9 cellular contexts compared by ENCODE assay signal in the genomic region with DNA sequence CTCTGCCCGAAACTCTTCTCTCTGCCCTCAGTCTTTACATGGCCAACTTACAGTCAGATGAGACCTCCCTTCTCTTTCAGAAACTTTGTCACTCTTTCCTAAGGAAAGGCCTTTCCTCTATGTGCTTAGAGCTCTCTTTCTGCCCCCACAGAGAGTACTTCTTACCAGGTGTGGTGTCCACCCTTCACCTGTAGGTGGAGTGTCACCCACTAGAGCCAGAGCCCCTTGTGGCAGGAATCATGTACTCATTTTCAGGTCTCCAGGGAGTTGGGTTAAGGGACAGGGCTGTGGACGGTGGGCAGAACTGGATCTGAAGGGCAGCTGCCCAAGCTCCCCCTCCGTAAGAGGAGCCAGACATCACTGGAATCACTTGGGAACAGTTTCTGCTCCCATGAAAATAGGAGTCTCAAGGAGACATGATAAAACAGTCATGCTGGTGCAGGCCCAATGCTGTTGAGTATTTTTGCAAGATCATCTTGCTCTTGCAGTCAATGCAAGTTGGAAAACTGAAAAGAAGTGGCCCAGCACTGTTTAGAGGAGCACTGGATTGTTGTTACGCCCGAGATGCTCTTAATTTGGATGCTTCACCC.
DNase-seq lines count a peak whose midpoint lies in the region; ATAC-seq, FAIRE-seq and TF ChIP-seq lines count a peak whose summit lies in the region.
"Had no signal": no experiment of that assay in that cellular context is flagged by ENCODE, and none has a peak within 500 bp of the region (broad histone marks: within the 10 kb centered on the region; RNA-seq: fewer than 3 reads in every experiment).

No MANE protein-coding gene starts in this region.

- BruUV-seq in HepG2 (replicated peaks; lab: Mats Ljungman, UMichigan): no TSS peak

- no peaks in the 10 kb centered on the region for H4K20me1 ChIP-seq in HepG2 (ENCODE audit: insufficient read depth, low read length)
- H4K20me1 ChIP-seq: BLaER1 treated with 17β-estradiol and CSF1 and Interleukin-3, amounts not matched to agents 10 nM and 100 nM had no signal

- 0% methylated on average over 3 of the region's 5 CpGs for WGBS in HepG2 (ENCODE audit: low lambda C conversion rate)

- no peaks in the 10 kb centered on the region for H3K79me2 ChIP-seq in HepG2 (ENCODE audit: insufficient read depth, low read length)

- no peaks in the 10 kb centered on the region; a peak in 1 of 5 replicates for H3K27me3 ChIP-seq in HepG2 (ENCODE audit: control insufficient read depth in 1 of 2, insufficient read depth in 2 of 2, low read length in 2 of 2)
- H3K27me3 ChIP-seq: BLaER1 treated with 17β-estradiol and CSF1 and Interleukin-3, amounts not matched to agents 10 nM and 100 nM had no signal

- no peak for TF ChIP-seq EP300 in HepG2 (IDR thresholded peaks at IDR 0.05; ENCODE audit: low read depth in 2 of 2, low read length in 2 of 2)
- no peak for TF ChIP-seq EP300 in HepG2 (CRISPR knock-in tag; IDR thresholded peaks at IDR 0.05; ENCODE audit: borderline replicate concordance)

- DNase-seq in NCI-H2107 treated with DMSO at 0.1 percent for 48 hours (lab: John Stamatoyannopoulos, UW; ENCODE audit: unreplicated experiment) (peak; percentile 3), NCI-H2107 (lab: John Stamatoyannopoulos, UW) (no peak), HTR-8/SVneo (ENCODE audit: insufficient read length, low spot score) (peak; percentile 35), HepG2 (ENCODE audit: low spot score) (peak; percentile 70)
- DNase-seq in activated effector memory CD4-positive, alpha-beta T cell treated with anti-CD3 and anti-CD28 coated beads, Interleukin-2, amount 50 U/mL, for 16 hours: no peak
- no peak for DNase-seq in activated naive CD4-positive, alpha-beta T cell (lab: John Stamatoyannopoulos, UW)

- intact Hi-C loops in HepG2 (cut with micrococcal nuclease; ENCODE audit: unreplicated experiment): loop anchor here (2.0 to 5.0 kb wide), 3 partner anchors 48 to 374 kb away; no protein-coding TSS in a partner anchor

- no peak overlapping the region for H2AFZ ChIP-seq in HepG2 (ENCODE audit: low read length)

- TF ChIP-seq CTCF in VCaP (conservative IDR thresholded peaks at IDR 0.05) (peak; percentile 20; the same call in 1 of the 2 replicates), HepG2 (CRISPR knock-in tag; IDR thresholded peaks at IDR 0.05) (peak; percentile 72)

- no peak for TF ChIP-seq POLR2A in HepG2 (IDR thresholded peaks at IDR 0.05; ENCODE audit: insufficient read depth in 1 of 2, low read depth in 2 of 2, low read length in 2 of 2)

- H3K4me2 ChIP-seq in HepG2 (ENCODE audit: low read depth, low read length): no peak overlapping the region
- H3K4me2 ChIP-seq: BLaER1 treated with 17β-estradiol and CSF1 and Interleukin-3, amounts not matched to agents 10 nM and 100 nM had no signal

- POLR2A ChIA-PET in HepG2 (lab: Yijun Ruan, JAX): no interaction called here

- ATAC-seq in GM21737 (IDR thresholded peaks at IDR 0.05; ENCODE audit: unreplicated experiment): peak; percentile 88
- ATAC-seq in HepG2: peak; percentile 100

- CTCF ChIA-PET in HepG2 (lab: Yijun Ruan, JAX; ENCODE audit: low intra/inter-chr PET ratio, low total read pairs): interaction anchor here (1.8 kb wide), 1 partner anchor 49 kb away, joined by 10 read pairs; no protein-coding TSS in a partner anchor

- peak; percentile 48; the same call in 1 of the 2 replicates for TF ChIP-seq RAD21 in HepG2 (CRISPR knock-in tag; IDR thresholded peaks at IDR 0.05)

- in situ Hi-C loops in HepG2 (cut with HindIII; ENCODE audit: extremely low pct_ligation_motif_present, low pct_unique_long_range_greater_than_20kb): no loop called here

- no peak overlapping the region for H3K9ac ChIP-seq in HepG2 (ENCODE audit: insufficient read depth, low read depth, low read length)
- H3K9ac ChIP-seq: BLaER1 treated with 17β-estradiol and CSF1 and Interleukin-3, amounts not matched to agents 10 nM and 100 nM had no signal

- no peaks in the 10 kb centered on the region for H3K4me1 ChIP-seq in HepG2 (ENCODE audit: insufficient read depth, low read length)
- H3K4me1 ChIP-seq: BLaER1 treated with 17β-estradiol and CSF1 and Interleukin-3, amounts not matched to agents 10 nM and 100 nM had no signal

- H3K9me3 ChIP-seq in HepG2 (ENCODE audit: low read length): no peaks in the 10 kb centered on the region

- no peak overlapping the region for H3K27ac ChIP-seq in VCaP
- no peak overlapping the region for H3K27ac ChIP-seq in HepG2 (ENCODE audit: extremely low read length, insufficient read depth, low read length)
- H3K27ac ChIP-seq: BLaER1 treated with 17β-estradiol and CSF1 and Interleukin-3, amounts not matched to agents 10 nM and 100 nM had no signal

- no peak overlapping the region for H3K4me3 ChIP-seq in HepG2 (replicated peaks in 1 of 3; ENCODE audit: insufficient read depth in 1 of 3, low read depth in 2 of 3, low read length in 3 of 3)
- H3K4me3 ChIP-seq: BLaER1 treated with 17β-estradiol and CSF1 and Interleukin-3, amounts not matched to agents 10 nM and 100 nM had no signal

- peak; percentile 49 for FAIRE-seq in HTR-8/SVneo (lab: Jason Lieb, UNC)
- FAIRE-seq in HepG2 (lab: Jason Lieb, UNC): peak; percentile 65

- H3K36me3 ChIP-seq in HepG2 (replicated peaks in 1 of 2; ENCODE audit: control insufficient read depth in 1 of 2, insufficient read depth in 2 of 2, low read length in 2 of 2): no peaks in the 10 kb centered on the region
- H3K36me3 ChIP-seq: BLaER1 treated with 17β-estradiol and CSF1 and Interleukin-3, amounts not matched to agents 10 nM and 100 nM had no signal

TF ChIP-seq in HepG2, 621 proteins besides CTCF, POLR2A, EP300 and RAD21 (continues in another document):
- TF ChIP-seq ZNF792 (CRISPR knock-in tag; IDR thresholded peaks at IDR 0.05) (no peak), NFATC3 (CRISPR knock-in tag; IDR thresholded peaks at IDR 0.05) (no peak), NR1H2 (CRISPR knock-in tag; IDR thresholded peaks at IDR 0.05; ENCODE audit: borderline replicate concordance, low read depth) (no peak), ZNF337 (CRISPR knock-in tag; IDR thresholded peaks at IDR 0.05; ENCODE audit: borderline replicate concordance, low read depth) (no peak), MAZ (IDR thresholded peaks at IDR 0.05; ENCODE audit: borderline replicate concordance, low read depth, low read length) (no peak; the same call in 1 of the 2 replicates), MAZ (CRISPR knock-in tag; IDR thresholded peaks at IDR 0.05; ENCODE audit: low read depth) (no peak), ZNF652 (CRISPR knock-in tag; IDR thresholded peaks at IDR 0.05; ENCODE audit: borderline replicate concordance, low read depth) (no peak), ZNF18 (CRISPR knock-in tag; IDR thresholded peaks at IDR 0.05; ENCODE audit: insufficient replicate concordance) (no peak), ZBTB4 (CRISPR knock-in tag; IDR thresholded peaks at IDR 0.05; ENCODE audit: borderline replicate concordance) (no peak), CBX5 (CRISPR knock-in tag; IDR thresholded peaks at IDR 0.05; ENCODE audit: borderline replicate concordance) (0 out of 2 replicates have a peak, but pooled peaks have one; percentile 55), ZNF20 (CRISPR knock-in tag; IDR thresholded peaks at IDR 0.05) (peak; percentile 86; the same call in 1 of the 2 replicates), POGZ (CRISPR knock-in tag; IDR thresholded peaks at IDR 0.05) (peak; percentile 28; the same call in 1 of the 2 replicates), STAG1 (CRISPR knock-in tag; IDR thresholded peaks at IDR 0.05) (peak; percentile 54), JARID2 (CRISPR knock-in tag; IDR thresholded peaks at IDR 0.05; ENCODE audit: insufficient replicate concordance) (no peak), KDM6A (CRISPR knock-in tag; IDR thresholded peaks at IDR 0.05; ENCODE audit: low read depth) (no peak), ZNF264 (CRISPR knock-in tag; IDR thresholded peaks at IDR 0.05) (no peak)

Comparison
In these comparisons a context has a peak if more than half of its experiments do, and no peak if none do; other contexts are left out.
1. DNase-seq: peak in NCI-H2107 treated with DMSO at 0.1 percent for 48 hours (single experiment), HTR-8/SVneo (single experiment) and HepG2 (single experiment); none in NCI-H2107 (single experiment), activated effector memory CD4-positive, alpha-beta T cell treated with anti-CD3 and anti-CD28 coated beads, Interleukin-2, amount 50 U/mL, for 16 hours (single experiment) and activated naive CD4-positive, alpha-beta T cell (0 of 4).